ENCODE assay signal across 10 cellular contexts in the genomic region with DNA sequence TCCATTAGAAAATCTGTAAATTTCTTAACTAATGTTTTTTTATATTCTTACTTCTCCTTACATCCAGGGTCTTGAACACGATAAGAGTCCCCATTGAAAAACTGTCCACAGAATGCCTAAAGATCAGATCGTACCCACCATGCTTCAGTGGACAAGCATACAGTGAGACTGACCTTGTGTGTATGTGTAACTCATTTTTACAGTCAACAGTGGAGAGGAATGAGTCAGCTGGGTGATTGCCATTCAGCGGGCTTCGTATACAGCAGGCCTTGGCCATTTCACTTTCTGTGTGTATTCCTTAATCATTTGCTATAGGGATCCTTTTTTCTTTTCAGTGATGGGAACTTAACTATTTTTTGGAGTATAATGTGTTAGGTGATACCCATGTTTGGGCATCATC. TPM values are rescaled to one million over a fixed set of nuclear protein-coding genes. Genes with fewer than 3 reads are reported as not detected.
A peak's percentile ranks its signal among the peaks of the same experiment; 100 is the strongest.
DNase-seq lines count a peak whose midpoint lies in the region; ATAC-seq and TF ChIP-seq lines count a peak whose summit lies in the region.
"Had no signal": no experiment of that assay in that cellular context is flagged by ENCODE, and none has a peak within 500 bp of the region (broad histone marks: within the 10 kb centered on the region; RNA-seq: fewer than 3 reads in every experiment).

No MANE protein-coding gene starts in this region.

- no peaks in the 10 kb centered on the region for H3K27me3 Mint-ChIP-seq in MCF 10A (ENCODE audit: insufficient read depth, unreplicated experiment)

- no peak overlapping the region for H3K27ac Mint-ChIP-seq in MCF 10A (ENCODE audit: low read depth, unreplicated experiment)

- no peaks in the 10 kb centered on the region for H3K9me3 Mint-ChIP-seq in MCF 10A (ENCODE audit: unreplicated experiment)

- no peak overlapping the region for H3K27ac ChIP-seq in breast epithelium

- peak; percentile 44 for ATAC-seq in HG03139 (IDR thresholded peaks at IDR 0.05; ENCODE audit: unreplicated experiment)

- POLR2A ChIA-PET in MCF 10A (lab: Yijun Ruan, JAX): no interaction called here

- peaks cover 5% of the 10 kb centered on the region for H3K36me3 ChIP-seq in breast epithelium

- in situ Hi-C loops in astrocyte of the spinal cord (cut with HindIII; ENCODE audit: low sequenced_read_pairs): no loop called here

- CTCF ChIA-PET in MCF 10A (lab: Yijun Ruan, JAX): no interaction called here

- no peaks in the 10 kb centered on the region for H3K4me1 ChIP-seq in breast epithelium

- BruUV-seq in MCF 10A (replicated peaks; lab: Mats Ljungman, UMichigan): no TSS peak

- H3K4me3 ChIP-seq in breast epithelium: no peak overlapping the region
- no peak overlapping the region for H3K4me3 ChIP-seq in astrocyte of the spinal cord (ENCODE audit: low read depth, low read length)

- no peak for TF ChIP-seq CTCF in MCF 10A (IDR thresholded peaks at IDR 0.05; ENCODE audit: unreplicated experiment)
- no peak for TF ChIP-seq CTCF in breast epithelium (IDR thresholded peaks at IDR 0.05)
- TF ChIP-seq CTCF in astrocyte of the spinal cord (IDR thresholded peaks at IDR 0.05; ENCODE audit: low read depth, low read length): no peak

- H3K4me1 Mint-ChIP-seq in MCF 10A (ENCODE audit: insufficient read depth, unreplicated experiment): peaks cover 13% of the 10 kb centered on the region

- peaks cover 35% of the 10 kb centered on the region for H3K36me3 Mint-ChIP-seq in MCF 10A (ENCODE audit: insufficient read depth, unreplicated experiment)

- no peak for TF ChIP-seq POLR2A in breast epithelium (IDR thresholded peaks at IDR 0.05)

- no peaks in the 10 kb centered on the region for H3K27me3 ChIP-seq in breast epithelium

- H3K9me3 ChIP-seq in breast epithelium: no peaks in the 10 kb centered on the region

- DNase-seq in MCF 10A (ENCODE audit: unreplicated experiment): peak; percentile 66
- DNase-seq in breast epithelium (ENCODE audit: low spot score in 2 of 2): no peak
- peak; percentile 74 for DNase-seq in astrocyte of the spinal cord (ENCODE audit: low read depth, low spot score)
- DNase-seq in AG20443 (ENCODE audit: low spot score): no peak
- DNase-seq in foreskin melanocyte: no peak
- no peak for DNase-seq in ureter (ENCODE audit: low spot score)
- no peak for DNase-seq in NCI-H1417 treated with DMSO at 0.1 percent for 48 hours (lab: John Stamatoyannopoulos, UW)
- DNase-seq: activated effector memory CD4-positive, alpha-beta T cell treated with Interleukin-2 at 50 U/mL for 16 hours; AML-193 had no signal

- no peak overlapping the region for H3K4me3 Mint-ChIP-seq in MCF 10A (ENCODE audit: unreplicated experiment)

- intact Hi-C loops in MCF 10A (cut with micrococcal nuclease): no loop called here
- intact Hi-C loops in breast epithelium (cut with DNase I; ENCODE audit: low total_unique reads): loop anchor here (5.0 kb wide), 1 partner anchor 204 kb away; no protein-coding TSS in a partner anchor

RNA-seq across cellular contexts. Expression of gene PARP14, which starts 10.6 kb away (rescaled TPM):
- total RNA-seq in MCF 10A (2022) (15.5 and 23.8 TPM in 2 replicates), breast epithelium (10 to 100 TPM; 42.9 to 57.0 (median 49.8) TPM), ureter (51.3 TPM)

Comparison
In these comparisons a context has a peak if more than half of its experiments do, and no peak if none do; other contexts are left out.
1. DNase-seq: peak in MCF 10A (single experiment) and astrocyte of the spinal cord (single experiment); none in breast epithelium (0 of 2), AG20443 (single experiment), foreskin melanocyte (single experiment), ureter (single experiment) and NCI-H1417 treated with DMSO at 0.1 percent for 48 hours (single experiment).